ENCODE assay signal across 8 cellular contexts in the genomic region with DNA sequence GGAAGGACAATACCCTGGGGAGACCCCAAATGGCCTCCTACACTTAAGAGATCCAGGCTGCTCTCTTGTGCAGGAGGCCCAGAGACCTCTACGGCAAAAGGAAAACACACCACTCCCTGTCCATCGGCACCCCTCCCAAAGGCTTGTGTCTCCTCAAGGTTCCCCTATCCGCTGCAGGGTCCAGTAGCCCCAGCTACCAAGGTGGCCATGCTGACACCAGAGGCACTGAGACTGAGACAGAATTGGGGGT. TPM values are rescaled to one million over a fixed set of nuclear protein-coding genes. Genes with fewer than 3 reads are reported as not detected.
DNase-seq lines count a peak whose midpoint lies in the region; ATAC-seq and TF ChIP-seq lines count a peak whose summit lies in the region.

No MANE protein-coding gene starts in this region.

- H3K4me2 ChIP-seq in mesendoderm (ENCODE audit: low read length), result peak overlapping the region; percentile 28

- TF ChIP-seq CTCF in BE2C (IDR thresholded peaks at IDR 0.05; ENCODE audit: low read depth, low read length), result no peak
- TF ChIP-seq CTCF in LNCaP clone FGC (IDR thresholded peaks at IDR 0.05; ENCODE audit: control insufficient read depth, extremely low read depth, insufficient read depth), result no peak
- TF ChIP-seq CTCF in brain microvascular endothelial cell (IDR thresholded peaks at IDR 0.05; ENCODE audit: low read depth, low read length, missing control alignments), result no peak

- no peak overlapping the region for H3K23ac ChIP-seq in mesendoderm (ENCODE audit: low read length)

- H3K27ac ChIP-seq in brain microvascular endothelial cell (peak overlapping the region; percentile 98), mesendoderm (ENCODE audit: low read depth, low read length) (peak overlapping the region; percentile 86)

- H3K4ac ChIP-seq in mesendoderm (ENCODE audit: low read depth, low read length), result peak overlapping the region; percentile 6

- no peak for DNase-seq in BE2C
- DNase-seq in LNCaP clone FGC (ENCODE audit: low read depth), result no peak
- no peak for DNase-seq in brain microvascular endothelial cell
- DNase-seq in mesendoderm, result no peak
- no peak for DNase-seq in activated CD4-positive, CD25-positive, alpha-beta regulatory T cell (lab: John Stamatoyannopoulos, UW)

- ATAC-seq in HG02642 (IDR thresholded peaks at IDR 0.05; ENCODE audit: poor library complexity, unreplicated experiment) (no peak), HG03460 (IDR thresholded peaks at IDR 0.05; ENCODE audit: unreplicated experiment) (no peak), GM21381 (IDR thresholded peaks at IDR 0.05; ENCODE audit: unreplicated experiment) (no peak)

- peaks cover 5% of the 10 kb centered on the region for H3K79me2 ChIP-seq in mesendoderm (ENCODE audit: control insufficient read depth, insufficient read depth, low read length)

- H3K4me3 ChIP-seq in BE2C (ENCODE audit: low read depth, low read length), result peak overlapping the region; percentile 100
- peak overlapping the region; percentile 93 for H3K4me3 ChIP-seq in LNCaP clone FGC (ENCODE audit: low read depth, low read length)
- peak overlapping the region; percentile 80 for H3K4me3 ChIP-seq in brain microvascular endothelial cell (ENCODE audit: low read depth, low read length)
- peak overlapping the region; percentile 67 for H3K4me3 ChIP-seq in mesendoderm (ENCODE audit: low read length)

- H4K8ac ChIP-seq in mesendoderm (ENCODE audit: low read depth, low read length), result no peak overlapping the region

- no peak overlapping the region for H2BK15ac ChIP-seq in mesendoderm (replicated peaks; ENCODE audit: low read depth)

- H3K36me3 ChIP-seq in BE2C (peaks cover 46% of the 10 kb centered on the region), brain microvascular endothelial cell (replicated peaks) (peaks cover 41% of the 10 kb centered on the region), mesendoderm (ENCODE audit: control insufficient read depth, insufficient read depth, low read length) (peaks cover 22% of the 10 kb centered on the region)

- peaks cover 11% of the 10 kb centered on the region for H3K79me1 ChIP-seq in mesendoderm (ENCODE audit: low read length)

- H2AK5ac ChIP-seq in mesendoderm (ENCODE audit: low read length), result no peak overlapping the region

- no peaks in the 10 kb centered on the region for H3K9me3 ChIP-seq in BE2C

- peak overlapping the region; percentile 82 for H3K56ac ChIP-seq in mesendoderm (ENCODE audit: low read length)

- H2BK5ac ChIP-seq in mesendoderm (ENCODE audit: low read length), result peak overlapping the region; percentile 1

- no CpG with 5 or more reads among the region's 3 CpGs for WGBS in mesendoderm (ENCODE audit: extremely low coverage, insufficient coverage, low lambda C conversion rate)

- H3K27me3 ChIP-seq in BE2C (no peaks in the 10 kb centered on the region), brain microvascular endothelial cell (replicated peaks) (no peaks in the 10 kb centered on the region), mesendoderm (ENCODE audit: insufficient read depth, low read length, poor library complexity) (no peaks in the 10 kb centered on the region)

- no peak overlapping the region for H4K5ac ChIP-seq in mesendoderm (ENCODE audit: low read length)

- no peak overlapping the region for H2BK120ac ChIP-seq in mesendoderm (ENCODE audit: low read depth, low read length)

- H3K9ac ChIP-seq in mesendoderm (ENCODE audit: low read length), result peak overlapping the region; percentile 75

- H3K18ac ChIP-seq in mesendoderm (ENCODE audit: low read length), result peak overlapping the region; percentile 1

- H3K4me1 ChIP-seq in BE2C (peaks cover 17% of the 10 kb centered on the region), mesendoderm (ENCODE audit: control insufficient read depth, low read depth, low read length) (peaks cover 9% of the 10 kb centered on the region)

- in situ Hi-C loops in brain microvascular endothelial cell (cut with HindIII; ENCODE audit: low pct_ligation_motif_present, low sequenced_read_pairs), result no loop called here

RNA-seq across cellular contexts. Expression of a gene that starts 0.6 kb away (rescaled TPM):
- polyA plus RNA-seq in BE2C (2012; ENCODE audit: insufficient read depth, insufficient read length, low read depth), result 134 TPM
- 8.2 TPM for polyA plus RNA-seq in mesendoderm (2013, experiment 1 of 2)
- 7.6 TPM for polyA plus RNA-seq in mesendoderm (2013, experiment 2 of 2)

RNA-seq across cellular contexts. Expression of a gene that starts 2.9 kb away (rescaled TPM):
- polyA plus RNA-seq in BE2C (2012; ENCODE audit: insufficient read depth, insufficient read length, low read depth), result 110 TPM
- 18.9 TPM for polyA plus RNA-seq in mesendoderm (2013, experiment 1 of 2)
- 17.3 TPM for polyA plus RNA-seq in mesendoderm (2013, experiment 2 of 2)

RNA-seq across cellular contexts. Expression of a gene that starts 27.3 kb away (rescaled TPM):
- polyA plus RNA-seq in BE2C (2012; ENCODE audit: insufficient read depth, insufficient read length, low read depth), result 94.2 TPM
- 63.1 TPM for polyA plus RNA-seq in mesendoderm (2013, experiment 1 of 2)
- polyA plus RNA-seq in mesendoderm (2013, experiment 2 of 2), result 63.6 TPM

RNA-seq across cellular contexts. Expression of a gene that starts 30.2 kb away (rescaled TPM):
- polyA plus RNA-seq in BE2C (2012; ENCODE audit: insufficient read depth, insufficient read length, low read depth), result 27.5 TPM
- polyA plus RNA-seq in mesendoderm (2013, experiment 1 of 2), result 2.4 TPM
- 2.6 TPM for polyA plus RNA-seq in mesendoderm (2013, experiment 2 of 2)

RNA-seq across cellular contexts. Expression of a gene that starts 31.8 kb away (rescaled TPM):
- polyA plus RNA-seq in BE2C (2012; ENCODE audit: insufficient read depth, insufficient read length, low read depth), result 846 TPM
- polyA plus RNA-seq in mesendoderm (2013, experiment 1 of 2), result 723 TPM
- polyA plus RNA-seq in mesendoderm (2013, experiment 2 of 2), result 704 TPM
